Comparison of ENCODE assay signal across 8 cellular contexts in the genomic region with DNA sequence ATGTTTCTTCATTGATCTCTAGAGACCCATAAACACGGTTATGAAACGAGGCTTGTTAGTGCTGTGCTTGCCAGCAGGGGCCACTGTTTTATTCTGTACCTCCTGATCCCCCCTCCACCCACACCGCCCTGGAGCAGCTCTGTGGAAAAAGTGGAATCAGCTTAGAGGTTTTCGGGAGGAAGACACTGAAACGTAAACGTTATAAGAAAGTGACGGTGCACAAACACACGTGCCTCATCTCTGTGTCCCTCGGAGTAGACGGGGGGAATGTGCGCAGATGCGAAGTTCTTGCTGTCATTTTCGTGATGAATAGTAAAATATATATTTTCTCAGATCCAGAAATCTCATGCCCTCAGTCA. TPM values are rescaled to one million over a fixed set of nuclear protein-coding genes. Genes with fewer than 3 reads are reported as not detected.
DNase-seq lines count a peak whose midpoint lies in the region; FAIRE-seq and TF ChIP-seq lines count a peak whose summit lies in the region.
"Not testable (repeated sequence)": the region's sequence is repeated elsewhere in the genome, so short reads cannot be mapped to it uniquely, and the experiment has no call there.

No MANE protein-coding gene starts in this region.

- peak overlapping the region in 1 of 4 donors; percentile 41 for H3K4me3 ChIP-seq in adrenal gland
- not testable (repeated sequence) for H3K4me3 ChIP-seq in fibroblast of mammary gland (ENCODE audit: control insufficient read depth, low read depth, low read length)
- peak overlapping the region; percentile 14 for H3K4me3 ChIP-seq in neuron (ENCODE audit: low read length)

- H3K4me3 Mint-ChIP-seq in H9, result peak overlapping the region in 1 of 2 experiments; percentile 46; a peak in 2 of 5 replicates

- H3K4ac ChIP-seq in H9 (ENCODE audit: low read depth, low read length), result not testable (repeated sequence)

- not testable (repeated sequence) for H2BK5ac ChIP-seq in H9 (ENCODE audit: insufficient read length, low read length)

- not testable (repeated sequence) for H3K9ac ChIP-seq in H9 (ENCODE audit: extremely low read depth, insufficient read length, low read length)

- not testable (repeated sequence) for H2AK5ac ChIP-seq in H9 (ENCODE audit: insufficient read length, low read length)

- peaks cover 17 to 28% of the 10 kb centered on the region in 2 experiments for H3K4me1 Mint-ChIP-seq in H9

- TF ChIP-seq CTCF in H9 (conservative IDR thresholded peaks at IDR 0.05) (peak; percentile 36), adrenal gland (IDR thresholded peaks at IDR 0.05) (peak in 4 of 6 experiments; percentile 12 to 36 (median 28))
- TF ChIP-seq CTCF in fibroblast of mammary gland (conservative IDR thresholded peaks at IDR 0.05; ENCODE audit: control insufficient read depth, insufficient read depth, low read depth, low read length), result not testable (repeated sequence)

- H4K20me1 ChIP-seq in H9 (ENCODE audit: control insufficient read depth, insufficient read depth, insufficient read length), result not testable (repeated sequence)

- H2BK15ac ChIP-seq in H9 (ENCODE audit: low read depth, low read length), result not testable (repeated sequence)

- not testable (repeated sequence) for H3K79me2 ChIP-seq in H9 (ENCODE audit: insufficient read depth, low read length)

- H3K14ac ChIP-seq in H9 (ENCODE audit: insufficient read depth, low read length), result not testable (repeated sequence)

- not testable (repeated sequence) for H3K23ac ChIP-seq in H9 (ENCODE audit: insufficient read length, low read depth, low read length)

- H3K9me3 Mint-ChIP-seq in H9, result not testable (repeated sequence)

- not testable (repeated sequence) for H4K5ac ChIP-seq in H9 (ENCODE audit: insufficient read length, low read depth, low read length)

- H3K4me2 ChIP-seq in H9 (ENCODE audit: insufficient read depth, insufficient read length, low read length), result peak overlapping the region; percentile 12

- not testable (repeated sequence) for H3T11ph ChIP-seq in H9 (ENCODE audit: low read length)

- intact Hi-C loops in adrenal gland (cut with DNase I), result not testable (repeated sequence)

- no CpG with 5 or more reads among the region's 13 CpGs for WGBS in H9 (ENCODE audit: extremely low coverage, insufficient read length, low lambda C conversion rate)
- WGBS in adrenal gland, 4 donors, result 8 to 10% (median 10%) methylated on average over 11 to 12 of the region's 13 CpGs

- H2AFZ ChIP-seq in H9 (ENCODE audit: low read length); neuron (ENCODE audit: low read depth, low read length): not testable (repeated sequence)

- H3K27ac ChIP-seq in H9 (ENCODE audit: insufficient read length, low read depth, low read length), result not testable (repeated sequence)
- H3K27ac ChIP-seq in adrenal gland, result peak overlapping the region in 2 of 5 donors; percentile 69 to 82

- H3K4me1 ChIP-seq in H9 (ENCODE audit: insufficient read depth, low read length); adrenal gland (replicated peaks in 1 of 2); neuron (ENCODE audit: insufficient read depth, low read length): not testable (repeated sequence)

- H3K56ac ChIP-seq in H9 (ENCODE audit: insufficient read length, low read depth, low read length), result not testable (repeated sequence)

- FAIRE-seq in islet of Langerhans (lab: Jason Lieb, UNC), result peak; percentile 53

- not testable (repeated sequence) for H2BK20ac ChIP-seq in H9 (ENCODE audit: low read depth, low read length, poor library complexity, severe bottlenecking)

- H3K79me1 ChIP-seq in H9 (ENCODE audit: insufficient read depth, low read depth, low read length, poor library complexity, severe bottlenecking), result not testable (repeated sequence)

- H2BK12ac ChIP-seq in H9 (ENCODE audit: insufficient read length, low read depth, low read length), result not testable (repeated sequence)

- DNase-seq in AG20443 (ENCODE audit: low spot score) (peak; percentile 32), NCI-H748 (lab: John Stamatoyannopoulos, UW; ENCODE audit: unreplicated experiment) (peak; percentile 52), adrenal gland (peak in 2 of 7 donors; percentile 32 to 38), fibroblast of mammary gland (ENCODE audit: low read depth) (peak; percentile 31), superior temporal gyrus (ENCODE audit: extremely low spot score) (peak; percentile 41)
- not testable (repeated sequence) for DNase-seq in H9

- H4K8ac ChIP-seq in H9 (replicated peaks; ENCODE audit: insufficient read length, low read depth, low read length), result not testable (repeated sequence)

- not testable (repeated sequence) for TF ChIP-seq POLR2A in adrenal gland (IDR thresholded peaks at IDR 0.05)

- not testable (repeated sequence) for H3K9me3 ChIP-seq in H9 (ENCODE audit: control insufficient read depth, low read depth, low read length); adrenal gland (replicated peaks in 1 of 3); neuron (ENCODE audit: low read length)

- H3K27me3 Mint-ChIP-seq in H9 (ENCODE audit: low read depth), result not testable (repeated sequence)

- H3K36me3 ChIP-seq in adrenal gland (replicated peaks in 1 of 2); neuron (ENCODE audit: insufficient read depth, low read length): not testable (repeated sequence)

- H3K27ac Mint-ChIP-seq in H9, result not testable (repeated sequence)

- not testable (repeated sequence) for H3K27me3 ChIP-seq in H9 (ENCODE audit: insufficient read depth, low read length); adrenal gland; neuron (ENCODE audit: insufficient read depth, low read length)

- H3K36me3 Mint-ChIP-seq in H9 (ENCODE audit: insufficient read depth in 1 of 3, low read depth in 3 of 3), result not testable (repeated sequence)

- H2BK120ac ChIP-seq in H9 (ENCODE audit: low read depth, low read length, poor library complexity, severe bottlenecking), result not testable (repeated sequence)

- H4K91ac ChIP-seq in H9 (ENCODE audit: insufficient read length, low read depth, low read length), result not testable (repeated sequence)

- H3K18ac ChIP-seq in H9 (ENCODE audit: insufficient read length, low read depth, low read length), result not testable (repeated sequence)

- H3K23me2 ChIP-seq in H9 (ENCODE audit: insufficient read length, low read depth, low read length, poor library complexity, severe bottlenecking), result not testable (repeated sequence)

RNA-seq across cellular contexts. Expression of gene ZNF331, which starts 33.6 kb away (rescaled TPM):
- total RNA-seq in H9 (2021), result 50.6 and 57.2 TPM in 2 replicates
- total RNA-seq in adrenal gland, result 100 to 1,000 TPM in 1 of 8 donors, 10 to 100 TPM in 7; 16.2 to 127 (median 25.0) TPM
- polyA plus RNA-seq in adrenal gland, result 10 to 100 TPM; 17.8 to 47.2 (median 47.1) TPM

RNA-seq across cellular contexts. Expression of gene ZNF813, which starts 36.8 kb away (rescaled TPM):
- total RNA-seq in H9 (2021) (17.3 TPM in 2 replicates), adrenal gland (1 to 10 TPM; 1.6 to 6.4 (median 2.8) TPM)
- polyA plus RNA-seq in adrenal gland, result 1 to 10 TPM in 2 of 3 donors, under 1 TPM in 1; 0.51 to 2.4 (median 1.5) TPM
